In the genomic region with DNA sequence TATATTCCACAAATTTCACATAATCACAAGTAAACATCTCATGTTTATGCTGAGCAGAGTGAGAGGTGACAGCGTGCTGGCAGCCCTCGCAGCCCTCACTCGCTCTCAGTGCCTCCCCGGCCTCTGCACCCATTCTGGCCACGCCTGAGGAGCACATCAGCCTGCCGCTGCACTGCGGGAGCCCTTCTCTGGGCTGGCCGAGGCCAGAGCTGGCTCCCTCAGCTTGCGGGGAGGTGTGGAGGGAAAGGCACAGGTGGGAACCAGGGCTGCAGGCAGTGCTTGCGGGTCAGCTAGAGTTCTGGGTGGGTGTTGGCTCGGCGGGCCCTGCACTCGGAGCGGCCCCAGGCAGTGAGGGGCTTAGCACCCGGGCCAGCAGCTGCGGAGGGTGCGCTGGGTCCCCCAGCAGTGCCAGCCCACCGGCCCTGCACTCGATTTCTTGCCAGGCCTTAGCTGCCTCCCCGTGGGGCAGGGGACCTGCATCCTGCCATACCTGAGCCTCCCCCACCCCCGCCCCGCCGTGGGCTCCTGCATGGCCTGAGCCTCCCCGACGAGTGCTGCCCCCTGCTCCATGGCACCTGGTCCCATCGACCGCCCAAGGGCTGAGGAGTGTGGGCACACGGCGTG, we compare ENCODE assay signal across 5 cellular contexts.
DNase-seq lines count a peak whose midpoint lies in the region; ATAC-seq, FAIRE-seq and TF ChIP-seq lines count a peak whose summit lies in the region.
"Not testable (repeated sequence)": the region's sequence is repeated elsewhere in the genome, so short reads cannot be mapped to it uniquely, and the experiment has no call there.

No MANE protein-coding gene starts in this region.

- H3K27me3 ChIP-seq in RWPE2 (ENCODE audit: insufficient read depth, poor library complexity, severe bottlenecking); endodermal cell (ENCODE audit: control insufficient read depth, insufficient read depth, low read length, poor library complexity, severe bottlenecking); HepG2 (ENCODE audit: control insufficient read depth in 1 of 2, insufficient read depth in 2 of 2, low read length in 2 of 2); trophoblast cell (ENCODE audit: insufficient read depth, low read length): not testable (repeated sequence)

- H3K4me2 ChIP-seq in HepG2 (ENCODE audit: low read depth, low read length); trophoblast cell (ENCODE audit: low read length): not testable (repeated sequence)

- not testable (repeated sequence) for TF ChIP-seq POLR2A in HepG2 (IDR thresholded peaks at IDR 0.05; ENCODE audit: insufficient read depth in 1 of 2, low read depth in 2 of 2, low read length in 2 of 2)

- in situ Hi-C loops in HepG2 (cut with HindIII; ENCODE audit: extremely low pct_ligation_motif_present, low pct_unique_long_range_greater_than_20kb), result loop anchor here (25.0 kb wide), 1 partner anchor 122 kb away; a partner anchor contains a TSS

- not testable (repeated sequence) for TF ChIP-seq CTCF in Calu3 (IDR thresholded peaks at IDR 0.05; ENCODE audit: unreplicated experiment); RWPE2 (IDR thresholded peaks at IDR 0.05; ENCODE audit: poor library complexity, severe bottlenecking); endodermal cell (conservative IDR thresholded peaks at IDR 0.05); HepG2 (CRISPR knock-in tag; IDR thresholded peaks at IDR 0.05)

- intact Hi-C loops in Calu3 (cut with micrococcal nuclease; ENCODE audit: unreplicated experiment), result loop anchor here (5.0 kb wide), 1 partner anchor 37 kb away; no protein-coding TSS in a partner anchor
- intact Hi-C loops in HepG2 (cut with micrococcal nuclease; ENCODE audit: unreplicated experiment), result not testable (repeated sequence)

- not testable (repeated sequence) for H3K27me3 Mint-ChIP-seq in Calu3 (ENCODE audit: unreplicated experiment); endodermal cell (ENCODE audit: insufficient read depth)

- H3K4me3 Mint-ChIP-seq in Calu3 (ENCODE audit: low read depth, unreplicated experiment); endodermal cell: not testable (repeated sequence)

- not testable (repeated sequence) for TF ChIP-seq EP300 in HepG2 (IDR thresholded peaks at IDR 0.05; ENCODE audit: low read depth in 2 of 2, low read length in 2 of 2); HepG2 (CRISPR knock-in tag; IDR thresholded peaks at IDR 0.05; ENCODE audit: borderline replicate concordance)

- peaks cover 45% of the 10 kb centered on the region for H3K4me1 Mint-ChIP-seq in Calu3 (ENCODE audit: low read depth, unreplicated experiment)
- H3K4me1 Mint-ChIP-seq in endodermal cell, result not testable (repeated sequence)

- H3K36me3 ChIP-seq in RWPE2 (ENCODE audit: low read depth) (peaks cover 29% of the 10 kb centered on the region), endodermal cell (ENCODE audit: control insufficient read depth, insufficient read depth, low read length) (peaks cover 78% of the 10 kb centered on the region), trophoblast cell (ENCODE audit: control insufficient read depth in 1 of 2, insufficient read depth in 2 of 2, low read length in 2 of 2) (peaks cover 39 to 43% of the 10 kb centered on the region in 2 experiments)
- H3K36me3 ChIP-seq in HepG2 (replicated peaks in 1 of 2; ENCODE audit: control insufficient read depth in 1 of 2, insufficient read depth in 2 of 2, low read length in 2 of 2), result not testable (repeated sequence)

- not testable (repeated sequence) for H4K12ac ChIP-seq in trophoblast cell (ENCODE audit: low read depth, low read length)

- not testable (repeated sequence) for H3K79me1 ChIP-seq in trophoblast cell (ENCODE audit: low read length)

- peak overlapping the region; percentile 24 for H3K27ac ChIP-seq in RWPE2 (ENCODE audit: poor library complexity, severe bottlenecking)
- not testable (repeated sequence) for H3K27ac ChIP-seq in endodermal cell (ENCODE audit: low read depth, low read length); trophoblast cell (ENCODE audit: low read depth, low read length)
- peak overlapping the region; percentile 22 for H3K27ac ChIP-seq in HepG2 (ENCODE audit: extremely low read length, insufficient read depth, low read length)

- H3K18ac ChIP-seq in trophoblast cell (ENCODE audit: low read length), result peak overlapping the region; percentile 57

- POLR2A ChIA-PET in HepG2 (lab: Yijun Ruan, JAX), result interaction anchor here (0.8 kb wide), 1 partner anchor 18 kb away, joined by 3 read pairs; no protein-coding TSS in a partner anchor

- not testable (repeated sequence) for H4K91ac ChIP-seq in trophoblast cell (ENCODE audit: low read depth, low read length)

- not testable (repeated sequence) for H3K79me2 ChIP-seq in HepG2 (ENCODE audit: insufficient read depth, low read length); trophoblast cell (ENCODE audit: control insufficient read depth, insufficient read depth, low read length, poor library complexity)

- not testable (repeated sequence) for TF ChIP-seq RAD21 in HepG2 (CRISPR knock-in tag; IDR thresholded peaks at IDR 0.05)

- not testable (repeated sequence) for BruUV-seq in Calu3 (replicated peaks; lab: Mats Ljungman, UMichigan); HepG2 (replicated peaks; lab: Mats Ljungman, UMichigan)

- not testable (repeated sequence) for H3K9me3 ChIP-seq in RWPE2 (ENCODE audit: severe bottlenecking); HepG2 (ENCODE audit: low read length)
- H3K9me3 ChIP-seq in endodermal cell (ENCODE audit: control insufficient read depth, low read length) (peaks cover 71% of the 10 kb centered on the region), trophoblast cell (ENCODE audit: insufficient read depth, low read depth, low read length) (peaks cover 21% of the 10 kb centered on the region)

- not testable (repeated sequence) for H3K9me3 Mint-ChIP-seq in Calu3 (ENCODE audit: low read depth, unreplicated experiment)
- peaks cover 64% of the 10 kb centered on the region for H3K9me3 Mint-ChIP-seq in endodermal cell

- H3K4me1 ChIP-seq in RWPE2 (ENCODE audit: insufficient read depth, poor library complexity, severe bottlenecking) (peaks cover 18% of the 10 kb centered on the region), HepG2 (ENCODE audit: insufficient read depth, low read length) (peaks cover 51% of the 10 kb centered on the region)
- H3K4me1 ChIP-seq in endodermal cell (ENCODE audit: control insufficient read depth, insufficient read depth, low read length); trophoblast cell (ENCODE audit: control insufficient read depth in 1 of 2, insufficient read depth in 2 of 2, low read length in 2 of 2): not testable (repeated sequence)

- H3K27ac Mint-ChIP-seq in Calu3 (ENCODE audit: unreplicated experiment), result peak overlapping the region; percentile 81
- not testable (repeated sequence) for H3K27ac Mint-ChIP-seq in endodermal cell

- not testable (repeated sequence) for H2AK5ac ChIP-seq in trophoblast cell (ENCODE audit: low read length)

- CTCF ChIA-PET in Calu3 (lab: Charles Lee); HepG2 (lab: Yijun Ruan, JAX; ENCODE audit: low intra/inter-chr PET ratio, low total read pairs): not testable (repeated sequence)

- H3K4me3 ChIP-seq in RWPE2 (ENCODE audit: severe bottlenecking); endodermal cell (ENCODE audit: low read length); HepG2 (replicated peaks in 1 of 3; ENCODE audit: insufficient read depth in 1 of 3, low read depth in 2 of 3, low read length in 3 of 3): not testable (repeated sequence)
- H3K4me3 ChIP-seq in trophoblast cell (ENCODE audit: low read depth, low read length), result peak overlapping the region; percentile 32

- not testable (repeated sequence) for ATAC-seq in RWPE2 (ENCODE audit: low read depth); HepG2

- not testable (repeated sequence) for H2AFZ ChIP-seq in HepG2 (ENCODE audit: low read length); trophoblast cell (ENCODE audit: insufficient read depth, low read length, poor library complexity)

- H2BK120ac ChIP-seq in trophoblast cell (ENCODE audit: insufficient read depth, low read length, poor library complexity), result not testable (repeated sequence)

- H2BK12ac ChIP-seq in trophoblast cell (ENCODE audit: low read length), result not testable (repeated sequence)

- H3K4ac ChIP-seq in trophoblast cell (ENCODE audit: low read depth, low read length), result not testable (repeated sequence)

- not testable (repeated sequence) for H3K14ac ChIP-seq in trophoblast cell (ENCODE audit: low read length)

- H2BK5ac ChIP-seq in trophoblast cell (ENCODE audit: low read depth, low read length, poor library complexity), result not testable (repeated sequence)

- H4K20me1 ChIP-seq in HepG2 (ENCODE audit: insufficient read depth, low read length), result not testable (repeated sequence)

- H3K23ac ChIP-seq in trophoblast cell (ENCODE audit: low read length), result not testable (repeated sequence)

- not testable (repeated sequence) for H4K8ac ChIP-seq in trophoblast cell (ENCODE audit: low read depth, low read length)

- H3K9ac ChIP-seq in endodermal cell (ENCODE audit: extremely low read depth, low read length, poor library complexity, severe bottlenecking); HepG2 (ENCODE audit: insufficient read depth, low read depth, low read length); trophoblast cell (ENCODE audit: low read length): not testable (repeated sequence)

- H3K36me3 Mint-ChIP-seq in Calu3 (ENCODE audit: insufficient read depth, unreplicated experiment) (peaks cover 64% of the 10 kb centered on the region), endodermal cell (ENCODE audit: low read depth) (peaks cover 90% of the 10 kb centered on the region)

- FAIRE-seq in HepG2 (lab: Jason Lieb, UNC), result not testable (repeated sequence)

- 93 to 97% methylated on average over 3 to 29 of the region's 29 CpGs for WGBS in endodermal cell (ENCODE audit: insufficient coverage in 1 of 2, insufficient read length in 1 of 2), 2 experiments
- WGBS in HepG2 (ENCODE audit: low lambda C conversion rate), result 97% methylated on average over 9 of the region's 29 CpGs
- no CpG with 5 or more reads among the region's 29 CpGs for WGBS in trophoblast cell (ENCODE audit: extremely low coverage, insufficient coverage, insufficient read length)

- DNase-seq in Calu3; RWPE2 (ENCODE audit: low spot score); HepG2 (ENCODE audit: low spot score); trophoblast cell: not testable (repeated sequence)
- peak; percentile 51 for DNase-seq in endodermal cell

TF ChIP-seq in HepG2, 621 proteins besides CTCF, POLR2A, EP300 and RAD21 (continues in another document):
- 0 out of 2 replicates have a peak, but pooled peaks have one; percentile 39 for TF ChIP-seq ZNF616 (CRISPR knock-in tag; IDR thresholded peaks at IDR 0.05; ENCODE audit: low read depth)
